9 cellular contexts compared by ENCODE assay signal in genomic region chr12:6231359-6232268, GRCh38. TPM values are rescaled to one million over a fixed set of nuclear protein-coding genes. Genes with fewer than 3 reads are reported as not detected.
DNase-seq lines count a peak whose midpoint lies in the region; ATAC-seq and TF ChIP-seq lines count a peak whose summit lies in the region.
"Had no signal": no experiment of that assay in that cellular context is flagged by ENCODE, and none has a peak within 500 bp of the region (broad histone marks: within the 10 kb centered on the region; RNA-seq: fewer than 3 reads in every experiment).

No MANE protein-coding gene starts in this region.

- no peaks in the 10 kb centered on the region for H3K27me3 ChIP-seq in adipocyte (replicated peaks; ENCODE audit: control insufficient read depth, insufficient read depth, low read length)
- H3K27me3 ChIP-seq in left lung: no peaks in the 10 kb centered on the region
- H3K27me3 ChIP-seq in thoracic aorta (replicated peaks; ENCODE audit: insufficient read depth): no peaks in the 10 kb centered on the region

- intact Hi-C loops in activated CD8-positive, alpha-beta T cell treated with anti-CD3 and anti-CD28 coated beads for 36 hours (cut with micrococcal nuclease): no loop called here
- intact Hi-C loops in left lung (cut with DNase I): no loop called here

- H3K4me3 ChIP-seq in adipocyte (ENCODE audit: low read length): no peak overlapping the region
- no peak overlapping the region for H3K4me3 ChIP-seq in left lung
- H3K4me3 ChIP-seq in thoracic aorta: no peak overlapping the region
- H3K4me3 ChIP-seq: GM23248 had no signal

- no peak overlapping the region for H3K9ac ChIP-seq in adipocyte (ENCODE audit: low read length)
- H3K9ac ChIP-seq: GM23248 had no signal

- CTCF ChIA-PET in activated CD8-positive, alpha-beta T cell treated with anti-CD3 and anti-CD28 coated beads for 36 hours (lab: Charles Lee): interaction anchor here (1.9 to 3.2 kb wide), 2 partner anchors 36 to 47 kb away, joined by 9 to 23 read pairs; no protein-coding TSS in a partner anchor
- CTCF ChIA-PET in activated CD8-positive, alpha-beta T cell treated with anti-CD3 and anti-CD28 coated beads, Interleukin-2, amount 10 ng/mL, durations not matched to agents 7 days and 5 days (lab: Charles Lee): interaction anchor here (1.2 to 3.1 kb wide), 4 partner anchors 27 to 47 kb away, joined by 3 to 16 read pairs (median 6); no protein-coding TSS in a partner anchor

- H3K27me3 Mint-ChIP-seq in activated CD8-positive, alpha-beta T cell treated with anti-CD3 and anti-CD28 coated beads for 36 hours: no peaks in the 10 kb centered on the region
- H3K27me3 Mint-ChIP-seq in activated CD8-positive, alpha-beta T cell treated with anti-CD3 and anti-CD28 coated beads, Interleukin-2, amount 10 ng/mL, durations not matched to agents 7 days and 5 days (ENCODE audit: low read depth): no peaks in the 10 kb centered on the region

- no peak for DNase-seq in activated CD8-positive, alpha-beta T cell treated with anti-CD3 and anti-CD28 coated beads for 36 hours
- DNase-seq in activated CD8-positive, alpha-beta T cell treated with anti-CD3 and anti-CD28 coated beads, Interleukin-2, amount 10 ng/mL, durations not matched to agents 7 days and 5 days: no peak
- DNase-seq in adipocyte (ENCODE audit: low read depth) (peak; percentile 28), left lung (no peak), thoracic aorta (ENCODE audit: low spot score) (no peak), HK-2 (ENCODE audit: unreplicated experiment) (no peak), SIG-M5 (lab: John Stamatoyannopoulos, UW) (no peak), NCI-H2196 treated with DMSO at 0.1 percent for 48 hours (lab: John Stamatoyannopoulos, UW; ENCODE audit: unreplicated experiment) (no peak)

- no peak overlapping the region for H3K4me3 Mint-ChIP-seq in activated CD8-positive, alpha-beta T cell treated with anti-CD3 and anti-CD28 coated beads for 36 hours
- H3K4me3 Mint-ChIP-seq in activated CD8-positive, alpha-beta T cell treated with anti-CD3 and anti-CD28 coated beads, Interleukin-2, amount 10 ng/mL, durations not matched to agents 7 days and 5 days: no peak overlapping the region

- H3K36me3 ChIP-seq in adipocyte (ENCODE audit: control insufficient read depth, insufficient read depth, low read length, severe bottlenecking) (peaks cover 14% of the 10 kb centered on the region), left lung (peaks cover 0 to 47% of the 10 kb centered on the region in 2 donors), thoracic aorta (peaks cover 25% of the 10 kb centered on the region)

- POLR2A ChIA-PET in activated CD8-positive, alpha-beta T cell treated with anti-CD3 and anti-CD28 coated beads for 36 hours (lab: Charles Lee): interaction anchor here (0.8 kb wide), 1 partner anchor 25 kb away, joined by 3 read pairs; no protein-coding TSS in a partner anchor
- POLR2A ChIA-PET in activated CD8-positive, alpha-beta T cell treated with anti-CD3 and anti-CD28 coated beads, Interleukin-2, amount 10 ng/mL, durations not matched to agents 7 days and 5 days (lab: Charles Lee): no interaction called here

- H3K9me3 ChIP-seq in adipocyte (ENCODE audit: control insufficient read depth, low read length) (no peaks in the 10 kb centered on the region), left lung (no peaks in the 10 kb centered on the region), thoracic aorta (no peaks in the 10 kb centered on the region)

- no peak for TF ChIP-seq CTCF in activated CD8-positive, alpha-beta T cell treated with anti-CD3 and anti-CD28 coated beads for 36 hours (IDR thresholded peaks at IDR 0.05)
- TF ChIP-seq CTCF in left lung (IDR thresholded peaks at IDR 0.05): no peak
- no peak for TF ChIP-seq CTCF in thoracic aorta (IDR thresholded peaks at IDR 0.05)

- no peak overlapping the region for H3K27ac Mint-ChIP-seq in activated CD8-positive, alpha-beta T cell treated with anti-CD3 and anti-CD28 coated beads for 36 hours
- no peak overlapping the region for H3K27ac Mint-ChIP-seq in activated CD8-positive, alpha-beta T cell treated with anti-CD3 and anti-CD28 coated beads, Interleukin-2, amount 10 ng/mL, durations not matched to agents 7 days and 5 days

- H3K36me3 Mint-ChIP-seq in activated CD8-positive, alpha-beta T cell treated with anti-CD3 and anti-CD28 coated beads for 36 hours (ENCODE audit: low read depth): no peaks in the 10 kb centered on the region
- peaks cover 2% of the 10 kb centered on the region for H3K36me3 Mint-ChIP-seq in activated CD8-positive, alpha-beta T cell treated with anti-CD3 and anti-CD28 coated beads, Interleukin-2, amount 10 ng/mL, durations not matched to agents 7 days and 5 days (ENCODE audit: low read depth)

- peaks cover 56% of the 10 kb centered on the region for H3K4me1 ChIP-seq in adipocyte (ENCODE audit: control insufficient read depth, insufficient read depth, low read length)
- H3K4me1 ChIP-seq in left lung: peaks cover 55 to 98% of the 10 kb centered on the region in 2 donors
- peaks cover 68 to 81% of the 10 kb centered on the region in 2 donors for H3K4me1 ChIP-seq in thoracic aorta (ENCODE audit: control insufficient read depth in 1 of 2, low read depth in 2 of 2)

- peaks cover 28% of the 10 kb centered on the region for H3K4me1 Mint-ChIP-seq in activated CD8-positive, alpha-beta T cell treated with anti-CD3 and anti-CD28 coated beads for 36 hours (ENCODE audit: low read depth)
- peaks cover 38% of the 10 kb centered on the region for H3K4me1 Mint-ChIP-seq in activated CD8-positive, alpha-beta T cell treated with anti-CD3 and anti-CD28 coated beads, Interleukin-2, amount 10 ng/mL, durations not matched to agents 7 days and 5 days (ENCODE audit: low read depth)

- no peaks in the 10 kb centered on the region for H3K9me3 Mint-ChIP-seq in activated CD8-positive, alpha-beta T cell treated with anti-CD3 and anti-CD28 coated beads for 36 hours
- H3K9me3 Mint-ChIP-seq in activated CD8-positive, alpha-beta T cell treated with anti-CD3 and anti-CD28 coated beads, Interleukin-2, amount 10 ng/mL, durations not matched to agents 7 days and 5 days (ENCODE audit: insufficient read depth): no peaks in the 10 kb centered on the region

- peak; percentile 59 for ATAC-seq in activated CD8-positive, alpha-beta T cell treated with anti-CD3 and anti-CD28 coated beads for 36 hours
- ATAC-seq in activated CD8-positive, alpha-beta T cell treated with anti-CD3 and anti-CD28 coated beads, Interleukin-2, amount 10 ng/mL, durations not matched to agents 7 days and 5 days: no peak
- ATAC-seq in left lung (no peak), thoracic aorta (ENCODE audit: insufficient number of reproducible peaks, low FRiP score, low read depth) (no peak)

- H3K27ac ChIP-seq in left lung (peak overlapping the region; percentile 88 to 89), thoracic aorta (peak overlapping the region; percentile 4 to 94)
- H3K27ac ChIP-seq: GM23248 had no signal

RNA-seq across cellular contexts. Expression of gene CD9, which starts 31.4 kb away (rescaled TPM):
- 1 to 10 TPM; 9.1 to 9.2 TPM for total RNA-seq in activated CD8-positive, alpha-beta T cell treated with anti-CD3 and anti-CD28 coated beads for 36 hours
- 10 to 100 TPM; 11.6 to 11.9 TPM for total RNA-seq in activated CD8-positive, alpha-beta T cell treated with anti-CD3 and anti-CD28 coated beads, Interleukin-2, amount 10 ng/mL, durations not matched to agents 7 days and 5 days
- total RNA-seq in left lung (100 to 1,000 TPM; 416 to 512 TPM), thoracic aorta (100 to 1,000 TPM; 249 to 300 TPM)

Comparison
In these comparisons a context has a peak if more than half of its experiments do, and no peak if none do; other contexts are left out.
1. RNA of gene CD9, which starts 31.4 kb away (total RNA-seq): 416 to 512 TPM in left lung and 249 to 300 TPM in thoracic aorta; 11.6 to 11.9 TPM in activated CD8-positive, alpha-beta T cell treated with anti-CD3 and anti-CD28 coated beads, Interleukin-2, amount 10 ng/mL, durations not matched to agents 7 days and 5 days and 9.1 to 9.2 TPM in activated CD8-positive, alpha-beta T cell treated with anti-CD3 and anti-CD28 coated beads for 36 hours; every median in the first group is over 10 times any median in the second.